ENCODE assay signal across 8 cellular contexts in the genomic region with DNA sequence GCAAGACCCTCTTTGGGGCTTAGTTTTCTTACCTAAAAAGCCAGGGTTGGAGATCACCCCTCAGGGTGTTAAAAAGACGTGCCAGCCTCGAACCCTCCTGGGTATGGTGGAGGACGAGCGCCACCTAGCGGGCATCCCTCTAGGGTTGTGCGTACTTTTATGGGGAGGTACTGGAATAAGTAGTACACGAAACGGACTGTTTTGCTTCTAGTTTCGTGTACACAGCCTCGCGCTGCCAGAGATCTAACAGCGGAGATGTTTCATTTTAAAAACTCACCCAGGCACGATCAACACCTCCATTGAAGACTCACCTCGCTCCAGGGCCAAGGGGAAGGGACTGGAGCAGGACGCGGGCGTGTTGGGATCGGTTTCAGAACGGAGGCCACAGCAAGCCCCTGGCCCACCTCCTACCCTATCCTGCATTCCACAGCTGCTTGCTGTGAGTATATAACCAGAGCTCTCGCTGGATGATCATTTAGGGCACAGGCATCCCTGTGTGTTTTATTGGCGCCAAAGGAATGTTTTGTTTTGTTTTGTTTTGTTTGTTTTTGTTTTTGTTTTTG. TPM values are rescaled to one million over a fixed set of nuclear protein-coding genes. Genes with fewer than 3 reads are reported as not detected.
DNase-seq lines count a peak whose midpoint lies in the region; ATAC-seq, FAIRE-seq and TF ChIP-seq lines count a peak whose summit lies in the region.

No MANE protein-coding gene starts in this region.

- H3K9ac ChIP-seq in colonic mucosa (ENCODE audit: low read depth in 2 of 2, low read length in 2 of 2) (no peak overlapping the region), HepG2 (ENCODE audit: insufficient read depth, low read depth, low read length) (peak overlapping the region; percentile 60)

- H3K36me3 ChIP-seq in BE2C (no peaks in the 10 kb centered on the region), colonic mucosa (no peaks in the 10 kb centered on the region), HepG2 (replicated peaks in 1 of 2; ENCODE audit: control insufficient read depth in 1 of 2, insufficient read depth in 2 of 2, low read length in 2 of 2) (no peaks in the 10 kb centered on the region)

- WGBS in HepG2 (ENCODE audit: low lambda C conversion rate): 4% methylated on average over 15 of the region's 21 CpGs

- peak overlapping the region; percentile 69 for H3K4me3 Mint-ChIP-seq in activated CD4-positive, alpha-beta T cell treated with anti-CD3 and anti-CD28 coated beads for 36 hours

- H2AFZ ChIP-seq in HepG2 (ENCODE audit: low read length): peak overlapping the region; percentile 99

- POLR2A ChIA-PET in activated CD4-positive, alpha-beta T cell treated with anti-CD3 and anti-CD28 coated beads for 36 hours (lab: Charles Lee): no interaction called here
- POLR2A ChIA-PET in HepG2 (lab: Yijun Ruan, JAX): no interaction called here

- TF ChIP-seq EP300 in HepG2 (IDR thresholded peaks at IDR 0.05; ENCODE audit: low read depth in 2 of 2, low read length in 2 of 2) (no peak), HepG2 (CRISPR knock-in tag; IDR thresholded peaks at IDR 0.05; ENCODE audit: borderline replicate concordance) (no peak)

- H3K9me3 Mint-ChIP-seq in activated CD4-positive, alpha-beta T cell treated with anti-CD3 and anti-CD28 coated beads for 36 hours (ENCODE audit: low read depth): no peaks in the 10 kb centered on the region

- H3K9me3 ChIP-seq in BE2C: no peaks in the 10 kb centered on the region; the same call in 1 of the 2 replicates
- no peaks in the 10 kb centered on the region for H3K9me3 ChIP-seq in colonic mucosa
- no peaks in the 10 kb centered on the region for H3K9me3 ChIP-seq in HepG2 (ENCODE audit: low read length)

- peak; percentile 90 for TF ChIP-seq RAD21 in HepG2 (CRISPR knock-in tag; IDR thresholded peaks at IDR 0.05)

- intact Hi-C loops in activated CD4-positive, alpha-beta T cell treated with anti-CD3 and anti-CD28 coated beads for 36 hours (cut with DNase I, micrococcal nuclease): loop anchor here (1.0 to 2.0 kb wide), 3 partner anchors 64 to 820 kb away; partner anchors contain the start of gene RAB28 (in 1 of the 2)
- intact Hi-C loops in colonic mucosa (cut with DNase I) (loop anchor here (1.0 to 5.0 kb wide), 3 partner anchors 62 to 817 kb away; no protein-coding TSS in a partner anchor), HepG2 (cut with micrococcal nuclease; ENCODE audit: unreplicated experiment) (loop anchor here (1.0 to 10.0 kb wide), 8 partner anchors 67 to 870 kb away; partner anchors contain the start of gene RAB28)

- TF ChIP-seq CTCF in BE2C (IDR thresholded peaks at IDR 0.05; ENCODE audit: low read depth, low read length) (peak; percentile 88), colonic mucosa (IDR thresholded peaks at IDR 0.05) (peak; percentile 84), HepG2 (CRISPR knock-in tag; IDR thresholded peaks at IDR 0.05) (peak; percentile 95)

- no peaks in the 10 kb centered on the region for H3K79me2 ChIP-seq in HepG2 (ENCODE audit: insufficient read depth, low read length)

- H3K4me3 ChIP-seq in BE2C (ENCODE audit: low read depth, low read length) (peak overlapping the region; percentile 43), colonic mucosa (peak overlapping the region; percentile 40), HepG2 (replicated peaks in 1 of 3; ENCODE audit: insufficient read depth in 1 of 3, low read depth in 2 of 3, low read length in 3 of 3) (peak overlapping the region; percentile 71 to 80 (median 76))

- H3K4me2 ChIP-seq in HepG2 (ENCODE audit: low read depth, low read length): peak overlapping the region; percentile 91

- no peak for TF ChIP-seq POLR2A in HepG2 (IDR thresholded peaks at IDR 0.05; ENCODE audit: insufficient read depth in 1 of 2, low read depth in 2 of 2, low read length in 2 of 2)

- CTCF ChIA-PET in activated CD4-positive, alpha-beta T cell treated with anti-CD3 and anti-CD28 coated beads for 36 hours (lab: Charles Lee): interaction anchor here (0.6 to 1.3 kb wide), 5 partner anchors 9 to 819 kb away, joined by 3 to 5 read pairs (median 3); no protein-coding TSS in a partner anchor
- CTCF ChIA-PET in HepG2 (lab: Yijun Ruan, JAX; ENCODE audit: low intra/inter-chr PET ratio, low total read pairs): interaction anchor here (0.9 to 2.5 kb wide), 6 partner anchors 300 to 870 kb away, joined by 3 to 26 read pairs (median 10); no protein-coding TSS in a partner anchor

- H3K27ac Mint-ChIP-seq in activated CD4-positive, alpha-beta T cell treated with anti-CD3 and anti-CD28 coated beads for 36 hours: peak overlapping the region; percentile 51

- in situ Hi-C loops in HepG2 (cut with HindIII; ENCODE audit: extremely low pct_ligation_motif_present, low pct_unique_long_range_greater_than_20kb): loop anchor here (5.0 kb wide), 2 partner anchors 697 to 822 kb away; no protein-coding TSS in a partner anchor

- H3K27me3 Mint-ChIP-seq in activated CD4-positive, alpha-beta T cell treated with anti-CD3 and anti-CD28 coated beads for 36 hours: peaks cover 66% of the 10 kb centered on the region

- H3K4me1 ChIP-seq in BE2C: no peaks in the 10 kb centered on the region
- H3K4me1 ChIP-seq in colonic mucosa: peaks cover 3% of the 10 kb centered on the region
- peaks cover 28% of the 10 kb centered on the region for H3K4me1 ChIP-seq in HepG2 (ENCODE audit: insufficient read depth, low read length)

- no peaks in the 10 kb centered on the region for H4K20me1 ChIP-seq in HepG2 (ENCODE audit: insufficient read depth, low read length)

- ATAC-seq in HG03432 (IDR thresholded peaks at IDR 0.05; ENCODE audit: unreplicated experiment) (peak; percentile 70), HepG2 (peak; percentile 72)
- ATAC-seq in activated CD4-positive, alpha-beta T cell treated with anti-CD3 and anti-CD28 coated beads for 36 hours: peak; percentile 74

- H3K36me3 Mint-ChIP-seq in activated CD4-positive, alpha-beta T cell treated with anti-CD3 and anti-CD28 coated beads for 36 hours (ENCODE audit: low read depth): no peaks in the 10 kb centered on the region

- peaks cover 30% of the 10 kb centered on the region for H3K4me1 Mint-ChIP-seq in activated CD4-positive, alpha-beta T cell treated with anti-CD3 and anti-CD28 coated beads for 36 hours

- no TSS peak for BruUV-seq in HepG2 (replicated peaks; lab: Mats Ljungman, UMichigan)

- H3K27ac ChIP-seq in colonic mucosa (no peak overlapping the region), HepG2 (ENCODE audit: extremely low read length, insufficient read depth, low read length) (no peak overlapping the region)

- FAIRE-seq in GM19239 (lab: Jason Lieb, UNC) (peak; percentile 94), HepG2 (lab: Jason Lieb, UNC) (peak; percentile 81)

- H3K27me3 ChIP-seq in BE2C (peaks cover 66% of the 10 kb centered on the region), colonic mucosa (peaks cover 46% of the 10 kb centered on the region), HepG2 (ENCODE audit: control insufficient read depth in 1 of 2, insufficient read depth in 2 of 2, low read length in 2 of 2) (peaks cover 2 to 12% of the 10 kb centered on the region in 2 experiments; a peak in 4 of 5 replicates)

- peak; percentile 85 for DNase-seq in BE2C
- DNase-seq in GM19239 (ENCODE audit: insufficient read length, low spot score): peak; percentile 86
- peak; percentile 64 for DNase-seq in NCI-H460 (ENCODE audit: extremely low read depth, low read depth)
- peak; percentile 95 for DNase-seq in activated CD4-positive, alpha-beta T cell treated with anti-CD3 and anti-CD28 coated beads for 36 hours
- DNase-seq in colonic mucosa: peak; percentile 90
- peak; percentile 65 for DNase-seq in HepG2 (ENCODE audit: low spot score)
- DNase-seq in stimulated activated CD4-positive, alpha-beta T cell treated with anti-CD3 and anti-CD28 coated beads, Interleukin-4, amount 100 ng/mL, for 4 hours: peak; percentile 72 to 89

RNA-seq across cellular contexts. Expression of gene NKX3-2, which starts 4.8 kb away (rescaled TPM):
- not detected for polyA plus RNA-seq in BE2C (2012; ENCODE audit: insufficient read depth, insufficient read length, low read depth)
- 0.12 and 0.38 TPM in 2 replicates for total RNA-seq in NCI-H460 (2014; rRNA removed; shearing (Covaris generic))
- 1.9 and 2.3 TPM in 2 replicates for polyA plus RNA-seq in NCI-H460 (2014; cell fraction: nucleus; rRNA removed)
- not detected for total RNA-seq in activated CD4-positive, alpha-beta T cell treated with anti-CD3 and anti-CD28 coated beads for 36 hours
- total RNA-seq in colonic mucosa (1 to 10 TPM in 1 of 2 donors, under 1 TPM in 1; 0.35 to 1.4 TPM), HepG2 (2016; rRNA removed; fragmentation: Illumina TruSeq; extraction: Trizol) (0.07 and 0.13 TPM in 2 replicates)
- not detected in 2 replicates for total RNA-seq in HepG2 (2016; cell fraction: cytosol; rRNA removed; fragmentation: Illumina TruSeq; extraction: Trizol; ENCODE audit: low read depth)
- 0.22 TPM in 1 of 2 replicates, not detected in the other for total RNA-seq in HepG2 (2016; cell fraction: insoluble cytoplasmic fraction; rRNA removed; fragmentation: Illumina TruSeq; extraction: Trizol)
- 0.06 and 0.07 TPM in 2 replicates for total RNA-seq in HepG2 (2016; cell fraction: membrane; rRNA removed; fragmentation: Illumina TruSeq; extraction: Trizol)
- 0.16 TPM in 1 of 2 replicates, not detected in the other for total RNA-seq in HepG2 (2016; cell fraction: nucleus; rRNA removed; fragmentation: Illumina TruSeq; extraction: Trizol)
- 0.07 and 0.12 TPM in 2 replicates for polyA plus RNA-seq in HepG2 (2011; rRNA removed)
- polyA plus RNA-seq in HepG2 (2011; cell fraction: cytosol; rRNA removed): 0.05 and 0.08 TPM in 2 replicates
- 0.29 and 0.33 TPM in 2 replicates for polyA plus RNA-seq in HepG2 (2011; cell fraction: nucleus; rRNA removed)
- 0.04 and 0.07 TPM in 2 replicates for polyA plus RNA-seq in HepG2 (2012)
- not detected in 2 replicates for polyA plus RNA-seq in HepG2 (2016; cell fraction: cytosol; fragmentation: Illumina TruSeq; extraction: Trizol; ENCODE audit: low read depth)
- not detected in 2 replicates for polyA plus RNA-seq in HepG2 (2016; cell fraction: insoluble cytoplasmic fraction; fragmentation: Illumina TruSeq; extraction: Trizol; ENCODE audit: low read depth)
- polyA plus RNA-seq in HepG2 (2016; cell fraction: membrane; fragmentation: Illumina TruSeq; extraction: Trizol; ENCODE audit: low read depth): not detected in 2 replicates
- polyA plus RNA-seq in HepG2 (2016; cell fraction: nucleus; fragmentation: Illumina TruSeq; extraction: Trizol; ENCODE audit: insufficient read depth, low read depth): 0.27 TPM in 1 of 2 replicates, not detected in the other
- 0.05 and 0.18 TPM in 2 replicates for polyA minus RNA-seq in HepG2 (2011; rRNA and poly(A)+ RNA removed; ENCODE audit: low replicate concordance)
- not detected in 2 replicates for polyA minus RNA-seq in HepG2 (2011; cell fraction: cytosol; rRNA and poly(A)+ RNA removed)
- 0.13 TPM in 1 of 2 replicates, not detected in the other for polyA minus RNA-seq in HepG2 (2011; cell fraction: nucleus; rRNA and poly(A)+ RNA removed)
